1 cellular context compared by ENCODE assay signal in genomic region chr7:12694817-12695216, GRCh38.
TF ChIP-seq lines count a peak whose summit lies in the region.

No MANE protein-coding gene starts in this region.

TF ChIP-seq in K562, 482 proteins besides CTCF, POLR2A, EP300 and RAD21:
- no peak for TF ChIP-seq GMEB1 (CRISPR knock-in tag; IDR thresholded peaks at IDR 0.05)
- no peak for TF ChIP-seq HDAC6 (IDR thresholded peaks at IDR 0.05; ENCODE audit: low read depth, low read length)
- TF ChIP-seq PHTF2 (CRISPR knock-in tag; IDR thresholded peaks at IDR 0.05), result no peak
- no peak for TF ChIP-seq ZNF3 (CRISPR knock-in tag; IDR thresholded peaks at IDR 0.05)
- peak; percentile 29 for TF ChIP-seq RBM22 (IDR thresholded peaks at IDR 0.05; ENCODE audit: low read depth, low read length, poor library complexity, severe bottlenecking)
- 0 out of 2 replicates have a peak, but pooled peaks have one; percentile 9 for TF ChIP-seq POLR2G (IDR thresholded peaks at IDR 0.05; ENCODE audit: low read depth, low read length)
- TF ChIP-seq CEBPB (tag; IDR thresholded peaks at IDR 0.05), result no peak
